In genomic region chr22:27935897-27936296, GRCh38 we compare ENCODE assay signal across 21 cellular contexts. TPM values are rescaled to one million over a fixed set of nuclear protein-coding genes. Genes with fewer than 3 reads are reported as not detected.
DNase-seq lines count a peak whose midpoint lies in the region; ATAC-seq, FAIRE-seq and TF ChIP-seq lines count a peak whose summit lies in the region.
"Had no signal": no experiment of that assay in that cellular context is flagged by ENCODE, and none has a peak within 500 bp of the region (broad histone marks: within the 10 kb centered on the region; RNA-seq: fewer than 3 reads in every experiment).

No MANE protein-coding gene starts in this region.

- no peaks in the 10 kb centered on the region for H3K27me3 Mint-ChIP-seq in astrocyte (ENCODE audit: low read depth, unreplicated experiment)
- H3K27me3 Mint-ChIP-seq: CD4-positive, alpha-beta memory T cell had no signal

- no peak overlapping the region for H3K4me2 ChIP-seq in astrocyte (ENCODE audit: low read length)
- H3K4me2 ChIP-seq: BLaER1 had no signal

- ATAC-seq in left ventricle myocardium superior (peak; percentile 26), right cardiac atrium (no peak), mucosa of descending colon (peak; percentile 98), HG02884 (IDR thresholded peaks at IDR 0.05; ENCODE audit: unreplicated experiment) (no peak)
- ATAC-seq: HCT116 had no signal

- H3K27me3 ChIP-seq in right cardiac atrium (ENCODE audit: control insufficient read depth, insufficient read depth) (no peaks in the 10 kb centered on the region), astrocyte (ENCODE audit: insufficient read depth, low read length) (no peaks in the 10 kb centered on the region)
- H3K27me3 ChIP-seq: BLaER1 had no signal

- no peak overlapping the region for H3K27ac Mint-ChIP-seq in astrocyte (ENCODE audit: unreplicated experiment)
- H3K27ac Mint-ChIP-seq: CD14-positive monocyte; CD4-positive, alpha-beta memory T cell had no signal

- H3K4me3 Mint-ChIP-seq in astrocyte (ENCODE audit: unreplicated experiment), result no peak overlapping the region
- H3K4me3 Mint-ChIP-seq: CD14-positive monocyte; CD4-positive, alpha-beta memory T cell had no signal

- no peaks in the 10 kb centered on the region for H3K4me1 Mint-ChIP-seq in astrocyte (ENCODE audit: low read depth, unreplicated experiment)
- H3K4me1 Mint-ChIP-seq: CD14-positive monocyte had no signal

- intact Hi-C loops in left ventricle myocardium superior (cut with micrococcal nuclease), result no loop called here
- intact Hi-C loops in right cardiac atrium (cut with DNase I), result no loop called here
- intact Hi-C loops in mucosa of descending colon (cut with DNase I, micrococcal nuclease), result no loop called here

- H3K9ac ChIP-seq in astrocyte (ENCODE audit: low read length), result no peak overlapping the region
- H3K9ac ChIP-seq: BLaER1 had no signal

- H3K36me3 Mint-ChIP-seq in astrocyte (ENCODE audit: low read depth, unreplicated experiment), result peaks cover 2% of the 10 kb centered on the region

- H2AFZ ChIP-seq in astrocyte (ENCODE audit: low read depth, low read length), result no peak overlapping the region

- peak; percentile 23 for FAIRE-seq in astrocyte (lab: Jason Lieb, UNC)
- FAIRE-seq: GM12892, GM18507, HTR-8/SVneo had no signal

- no peaks in the 10 kb centered on the region for H4K20me1 ChIP-seq in astrocyte (ENCODE audit: insufficient read depth, low read length)
- H4K20me1 ChIP-seq: BLaER1 had no signal

- no peaks in the 10 kb centered on the region for H3K9me3 Mint-ChIP-seq in astrocyte (ENCODE audit: unreplicated experiment)
- H3K9me3 Mint-ChIP-seq: CD14-positive monocyte; CD4-positive, alpha-beta memory T cell had no signal

- TF ChIP-seq CTCF in astrocyte (IDR thresholded peaks at IDR 0.05; ENCODE audit: insufficient read depth, low read depth, low read length), result no peak
- TF ChIP-seq CTCF in mucosa of descending colon (IDR thresholded peaks at IDR 0.05), result no peak

- no peaks in the 10 kb centered on the region for H3K36me3 ChIP-seq in astrocyte (ENCODE audit: insufficient read depth, low read length)
- no peaks in the 10 kb centered on the region for H3K36me3 ChIP-seq in mucosa of descending colon (ENCODE audit: low read depth)
- H3K36me3 ChIP-seq: BLaER1 had no signal

- H3K4me1 ChIP-seq in right cardiac atrium (ENCODE audit: control insufficient read depth, insufficient read depth, low read length), result no peaks in the 10 kb centered on the region
- H3K4me1 ChIP-seq in astrocyte (ENCODE audit: insufficient read depth, low read length), result no peaks in the 10 kb centered on the region
- no peaks in the 10 kb centered on the region for H3K4me1 ChIP-seq in mucosa of descending colon (ENCODE audit: low read depth)

- no peak overlapping the region for H3K4me3 ChIP-seq in right cardiac atrium (ENCODE audit: low read length)
- no peak overlapping the region for H3K4me3 ChIP-seq in astrocyte (ENCODE audit: insufficient read depth, low read depth, low read length)
- no peak overlapping the region for H3K4me3 ChIP-seq in mucosa of descending colon
- H3K4me3 ChIP-seq: BLaER1 had no signal

- 70% methylated on average over 1 of the region's 1 CpG for WGBS in right cardiac atrium

- H3K79me2 ChIP-seq in astrocyte (ENCODE audit: insufficient read depth, low read length), result no peaks in the 10 kb centered on the region

- H3K27ac ChIP-seq in right cardiac atrium (ENCODE audit: low read length), result no peak overlapping the region
- H3K27ac ChIP-seq in astrocyte (ENCODE audit: low read depth, low read length), result no peak overlapping the region
- H3K27ac ChIP-seq: BLaER1 had no signal

- H3K9me3 ChIP-seq in right cardiac atrium (ENCODE audit: control insufficient read depth, low read length) (no peaks in the 10 kb centered on the region), astrocyte (ENCODE audit: insufficient read depth, low read depth, low read length) (no peaks in the 10 kb centered on the region), mucosa of descending colon (no peaks in the 10 kb centered on the region)
- H3K9me3 ChIP-seq: BLaER1 had no signal

- no peak for DNase-seq in left ventricle myocardium superior
- DNase-seq in right cardiac atrium, result no peak
- DNase-seq in astrocyte (ENCODE audit: low read depth), result no peak
- DNase-seq in mucosa of descending colon, result no peak
- no peak for DNase-seq in hypothalamus (lab: John Stamatoyannopoulos, UW)
- DNase-seq in stimulated activated CD4-positive, alpha-beta T cell treated with anti-CD3 and anti-CD28 coated beads, Interleukin-4, amount 100 ng/mL, for 1 hour, result no peak
- DNase-seq: 8988T; CD4-positive, alpha-beta memory T cell; DMS153; DMS79; GDM1; GOT3; H7; IMR-90 had no signal

RNA-seq across cellular contexts. Expression of gene PITPNB, which starts 16.8 kb away (rescaled TPM):
- total RNA-seq in left ventricle myocardium superior (47.7 TPM), right cardiac atrium (10 to 100 TPM; 77.3 to 92.7 (median 84.1) TPM), astrocyte (90.0 and 90.6 TPM in 2 replicates), mucosa of descending colon (100 to 1,000 TPM in 1 of 3 donors, 10 to 100 TPM in 2; 42.5 to 130 (median 47.4) TPM)
- polyA plus RNA-seq in right cardiac atrium, result 24.5 TPM

Comparison
In these comparisons a context has a peak if more than half of its experiments do, and no peak if none do; other contexts are left out.
1. ATAC-seq: peak in left ventricle myocardium superior (single experiment) and mucosa of descending colon (single experiment); none in right cardiac atrium (0 of 2) and HG02884 (single experiment).